7 cellular contexts compared by ENCODE assay signal in the genomic region with DNA sequence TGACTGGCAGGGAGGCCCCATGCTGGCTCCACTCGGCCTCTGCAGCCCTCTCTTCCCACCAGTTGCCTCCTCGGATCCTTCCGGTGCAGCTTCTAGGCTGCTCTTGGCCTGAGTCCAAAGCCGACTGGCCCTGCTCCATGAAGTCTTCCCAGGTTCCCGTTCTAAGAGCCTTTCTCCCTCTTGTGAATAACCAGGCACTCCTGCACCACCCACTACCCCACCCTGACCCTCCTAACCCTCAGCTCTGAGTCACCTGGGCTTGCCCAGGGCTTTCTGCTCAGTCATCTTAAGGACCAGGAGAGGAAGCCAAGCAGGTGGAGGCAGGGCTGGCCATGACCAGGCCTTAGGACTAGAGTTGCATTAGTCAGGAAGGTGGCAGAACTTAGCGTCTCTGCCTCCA. TPM values are rescaled to one million over a fixed set of nuclear protein-coding genes. Genes with fewer than 3 reads are reported as not detected.
DNase-seq lines count a peak whose midpoint lies in the region; ATAC-seq and TF ChIP-seq lines count a peak whose summit lies in the region.

No MANE protein-coding gene starts in this region.

- H3K36me3 ChIP-seq in SJCRH30 (no peaks in the 10 kb centered on the region), left ventricle myocardium inferior (no peaks in the 10 kb centered on the region), stomach smooth muscle (ENCODE audit: control insufficient read depth in 2 of 2, insufficient read depth in 2 of 2, low read length in 2 of 2) (no peaks in the 10 kb centered on the region)

- peak; percentile 100 for DNase-seq in HT1080 (ENCODE audit: low read depth)
- peak; percentile 65 to 82 for DNase-seq in SJCRH30
- DNase-seq in left ventricle myocardium inferior, result peak; percentile 67
- DNase-seq in CD4-positive, alpha-beta T cell, result no peak

- no peaks in the 10 kb centered on the region for H3K27me3 Mint-ChIP-seq in CD4-positive, alpha-beta T cell

- H3K4me1 ChIP-seq in SJCRH30, result peaks cover 8% of the 10 kb centered on the region; the same call in 1 of the 2 replicates
- H3K4me1 ChIP-seq in left ventricle myocardium inferior, result peaks cover 16% of the 10 kb centered on the region
- peaks cover 12% of the 10 kb centered on the region for H3K4me1 ChIP-seq in stomach smooth muscle (ENCODE audit: control insufficient read depth, insufficient read depth, low read length)

- CTCF ChIA-PET in CD4-positive, alpha-beta T cell (lab: Charles Lee), result no interaction called here

- no peaks in the 10 kb centered on the region for H3K27me3 ChIP-seq in SJCRH30
- no peaks in the 10 kb centered on the region for H3K27me3 ChIP-seq in left ventricle myocardium inferior (ENCODE audit: low read depth)
- no peaks in the 10 kb centered on the region for H3K27me3 ChIP-seq in stomach smooth muscle (ENCODE audit: control insufficient read depth in 1 of 2, insufficient read depth in 2 of 2, low read length in 2 of 2)
- H3K27me3 ChIP-seq in CD4-positive, alpha-beta T cell (ENCODE audit: control insufficient read depth, insufficient read depth, low read length), result no peaks in the 10 kb centered on the region

- no peaks in the 10 kb centered on the region for H3K9me3 Mint-ChIP-seq in CD4-positive, alpha-beta T cell

- H3K4me3 Mint-ChIP-seq in CD4-positive, alpha-beta T cell, result no peak overlapping the region

- POLR2A ChIA-PET in CD4-positive, alpha-beta T cell (lab: Charles Lee), result no interaction called here

- H3K36me3 Mint-ChIP-seq in CD4-positive, alpha-beta T cell (ENCODE audit: low read depth), result no peaks in the 10 kb centered on the region

- H3K9me3 ChIP-seq in SJCRH30 (replicated peaks) (no peaks in the 10 kb centered on the region), left ventricle myocardium inferior (replicated peaks) (no peaks in the 10 kb centered on the region), stomach smooth muscle (ENCODE audit: control insufficient read depth in 2 of 2, low read length in 2 of 2) (no peaks in the 10 kb centered on the region)
- no peaks in the 10 kb centered on the region for H3K9me3 ChIP-seq in CD4-positive, alpha-beta T cell (ENCODE audit: control insufficient read depth, low read length)

- H3K4me3 ChIP-seq in SJCRH30 (no peak overlapping the region), left ventricle myocardium inferior (no peak overlapping the region), stomach smooth muscle (ENCODE audit: low read length in 2 of 2) (peak overlapping the region in 1 of 2 donors; percentile 35)

- no peak overlapping the region for H3K9ac ChIP-seq in stomach smooth muscle (ENCODE audit: low read length in 2 of 2)

- no peaks in the 10 kb centered on the region for H3K4me1 Mint-ChIP-seq in CD4-positive, alpha-beta T cell (ENCODE audit: low read depth)

- ATAC-seq in GM18517 (IDR thresholded peaks at IDR 0.05; ENCODE audit: unreplicated experiment) (no peak), HG03469 (IDR thresholded peaks at IDR 0.05; ENCODE audit: unreplicated experiment) (no peak)
- ATAC-seq in CD4-positive, alpha-beta T cell (ENCODE audit: poor library complexity), result no peak

- TF ChIP-seq CTCF in left ventricle myocardium inferior (IDR thresholded peaks at IDR 0.05; ENCODE audit: borderline replicate concordance), result no peak
- no peak for TF ChIP-seq CTCF in CD4-positive, alpha-beta T cell (IDR thresholded peaks at IDR 0.05)

- no peak overlapping the region for H3K27ac Mint-ChIP-seq in CD4-positive, alpha-beta T cell

- intact Hi-C loops in left ventricle myocardium inferior (cut with micrococcal nuclease), result no loop called here
- intact Hi-C loops in CD4-positive, alpha-beta T cell (cut with DNase I, micrococcal nuclease), result no loop called here

- no peak overlapping the region for H3K27ac ChIP-seq in SJCRH30
- peak overlapping the region; percentile 45 for H3K27ac ChIP-seq in left ventricle myocardium inferior (replicated peaks)
- peak overlapping the region; percentile 49 for H3K27ac ChIP-seq in stomach smooth muscle (ENCODE audit: low read length)
- H3K27ac ChIP-seq in CD4-positive, alpha-beta T cell (ENCODE audit: low read depth, low read length), result no peak overlapping the region

RNA-seq across cellular contexts. Expression of a gene that starts 28.1 kb away (rescaled TPM):
- 649 and 701 TPM in 2 replicates for total RNA-seq in HT1080 (2014; rRNA removed; shearing (Covaris generic))
- polyA plus RNA-seq in HT1080 (2015; cell fraction: cytosol; rRNA removed), result 673 and 731 TPM in 2 replicates
- polyA plus RNA-seq in HT1080 (2015; cell fraction: nucleus; rRNA removed), result 468 and 492 TPM in 2 replicates
- 449 and 480 TPM in 2 replicates for total RNA-seq in SJCRH30 (2014; rRNA removed; shearing (Covaris generic))
- total RNA-seq in left ventricle myocardium inferior, result 490 TPM
- 100 to 1,000 TPM; 260 to 267 TPM for total RNA-seq in CD4-positive, alpha-beta T cell

RNA-seq across cellular contexts. Expression of a gene that starts 37.6 kb away (rescaled TPM):
- 155 and 158 TPM in 2 replicates for total RNA-seq in HT1080 (2014; rRNA removed; shearing (Covaris generic))
- polyA plus RNA-seq in HT1080 (2015; cell fraction: cytosol; rRNA removed), result 111 and 119 TPM in 2 replicates
- 240 and 255 TPM in 2 replicates for polyA plus RNA-seq in HT1080 (2015; cell fraction: nucleus; rRNA removed)
- total RNA-seq in SJCRH30 (2014; rRNA removed; shearing (Covaris generic)), result 87.3 and 89.5 TPM in 2 replicates
- total RNA-seq in left ventricle myocardium inferior, result 86.1 TPM
- total RNA-seq in CD4-positive, alpha-beta T cell, result 10 to 100 TPM; 77.7 to 79.3 TPM

RNA-seq across cellular contexts. Expression of a gene that starts 50.9 kb away (rescaled TPM):
- 88.6 and 97.6 TPM in 2 replicates for total RNA-seq in HT1080 (2014; rRNA removed; shearing (Covaris generic))
- 71.0 and 80.6 TPM in 2 replicates for polyA plus RNA-seq in HT1080 (2015; cell fraction: cytosol; rRNA removed)
- polyA plus RNA-seq in HT1080 (2015; cell fraction: nucleus; rRNA removed), result 31.2 and 47.3 TPM in 2 replicates
- total RNA-seq in SJCRH30 (2014; rRNA removed; shearing (Covaris generic)), result 45.4 and 48.8 TPM in 2 replicates
- 21.3 TPM for total RNA-seq in left ventricle myocardium inferior
- 10 to 100 TPM; 28.2 to 28.5 TPM for total RNA-seq in CD4-positive, alpha-beta T cell

Comparison
In these comparisons a context has a peak if more than half of its experiments do, and no peak if none do; other contexts are left out.
1. DNase-seq: peak in HT1080 (single experiment), SJCRH30 (2 of 2) and left ventricle myocardium inferior (single experiment); none in CD4-positive, alpha-beta T cell (0 of 10).
2. H3K27ac ChIP-seq: peak in left ventricle myocardium inferior (single experiment) and stomach smooth muscle (single experiment); none in SJCRH30 (single experiment) and CD4-positive, alpha-beta T cell (single experiment).